11 cellular contexts compared by ENCODE assay signal in the genomic region with DNA sequence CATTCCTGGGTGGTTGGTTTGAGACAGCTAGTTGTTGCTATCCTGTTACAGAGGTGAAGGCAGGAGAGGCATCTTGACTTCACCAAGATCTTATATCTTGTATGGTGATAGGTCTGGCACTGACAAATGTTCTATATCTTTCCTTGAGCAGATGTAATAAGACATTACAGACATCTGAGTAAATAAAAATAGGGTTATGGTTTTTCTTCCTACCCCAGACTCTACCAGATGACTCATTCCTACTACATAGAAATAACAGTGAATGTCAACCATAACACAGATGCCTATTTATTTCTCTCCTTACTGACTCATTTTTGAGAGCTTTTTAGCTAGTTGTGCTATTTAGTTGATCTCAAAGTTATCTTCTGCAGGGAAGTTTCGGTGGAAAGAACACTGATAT. TPM values are rescaled to one million over a fixed set of nuclear protein-coding genes. Genes with fewer than 3 reads are reported as not detected.
DNase-seq lines count a peak whose midpoint lies in the region; ATAC-seq, FAIRE-seq and TF ChIP-seq lines count a peak whose summit lies in the region.
"Had no signal": no experiment of that assay in that cellular context is flagged by ENCODE, and none has a peak within 500 bp of the region (broad histone marks: within the 10 kb centered on the region; RNA-seq: fewer than 3 reads in every experiment).

No MANE protein-coding gene starts in this region.

- H3K4me2 ChIP-seq in A549 = peak overlapping the region; percentile 41

- 0 out of 6 replicates have a peak overlapping the region, but pooled peaks of 1 of the 2 experiments have one; percentile 33 for H3K27ac ChIP-seq in A549
- H3K27ac ChIP-seq: C4-2B, heart right ventricle, parathyroid adenoma had no signal

- no peak for TF ChIP-seq EP300 in A549 (IDR thresholded peaks at IDR 0.05)

- DNase-seq in A549 (ENCODE audit: low read depth in 1 of 2, low spot score in 1 of 2) = no peak
- peak; percentile 78 for DNase-seq in amniotic epithelial cell (ENCODE audit: low read depth)
- no peak for DNase-seq in NCI-H128 (lab: John Stamatoyannopoulos, UW; ENCODE audit: unreplicated experiment)
- DNase-seq in stimulated activated CD4-positive, alpha-beta T cell treated with anti-CD3 and anti-CD28 coated beads, Interleukin-12 subunit alpha, Interleukin-12 subunit beta, amount 100 ng/mL, for 4 hours = no peak
- DNase-seq in activated CD4-positive, alpha-beta T cell treated with anti-CD3 and anti-CD28 coated beads for 48 hours = no peak
- no peak for DNase-seq in NCI-H345 (lab: John Stamatoyannopoulos, UW)
- DNase-seq: heart right ventricle had no signal

- ATAC-seq in A549 (peak in 1 of 2 experiments; percentile 61; a peak in 3 of 6 replicates), GM19043 (IDR thresholded peaks at IDR 0.05; ENCODE audit: low read depth, unreplicated experiment) (peak; percentile 58), HG03097 (IDR thresholded peaks at IDR 0.05; ENCODE audit: low FRiP score, unreplicated experiment) (peak; percentile 9)
- ATAC-seq: heart right ventricle had no signal

- peaks cover 3% of the 10 kb centered on the region; the same call in 2 of the 3 replicates for H3K9me3 ChIP-seq in A549

- CTCF ChIA-PET in A549 (lab: Yijun Ruan, JAX) = no interaction called here

- WGBS in A549 (ENCODE audit: missing lambda C conversion rate) = 37% methylated on average over 1 of the region's 1 CpG

- no peak for FAIRE-seq in A549 (lab: Jason Lieb, UNC)

- H3K4me1 ChIP-seq in A549 = peaks cover 14% of the 10 kb centered on the region
- H3K4me1 ChIP-seq: heart right ventricle, parathyroid adenoma had no signal

- no peak for TF ChIP-seq POLR2A in A549 (IDR thresholded peaks at IDR 0.05; ENCODE audit: low read length)

- POLR2A ChIA-PET in A549 (lab: Yijun Ruan, JAX) = interaction anchor here (1.4 kb wide), 1 partner anchor 12 kb away, joined by 3 read pairs; no protein-coding TSS in a partner anchor

- no peak for TF ChIP-seq CTCF in A549 (IDR thresholded peaks at IDR 0.05)

- H3K4me3 ChIP-seq in A549 = no peak overlapping the region
- H3K4me3 ChIP-seq: heart right ventricle had no signal

- TF ChIP-seq RAD21 in A549 (conservative IDR thresholded peaks at IDR 0.05 in 1 of 2, IDR thresholded peaks at IDR 0.05 in 1 of 2) = no peak

TF ChIP-seq in A549, 52 proteins besides CTCF, POLR2A, EP300 and RAD21:
- TF ChIP-seq SREBF2 (IDR thresholded peaks at IDR 0.05) = no peak
- TF ChIP-seq FOSL2 (IDR thresholded peaks at IDR 0.05) = no peak; the same call in 1 of the 2 replicates
- peak; percentile 11; the same call in 1 of the 2 replicates for TF ChIP-seq FOSL2 (CRISPR knock-in tag; IDR thresholded peaks at IDR 0.05)
- TF ChIP-seq, protein P1, sequence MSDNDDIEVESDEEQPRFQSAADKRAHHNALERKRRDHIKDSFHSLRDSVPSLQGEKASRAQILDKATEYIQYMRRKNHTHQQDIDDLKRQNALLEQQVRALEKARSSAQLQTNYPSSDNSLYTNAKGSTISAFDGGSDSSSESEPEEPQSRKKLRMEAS (IDR thresholded peaks at IDR 0.05) = no peak

RNA-seq across cellular contexts. Expression of a gene that starts 21.9 kb away (rescaled TPM):
- polyA plus RNA-seq in A549 (2011; rRNA removed) (50.1 and 55.4 TPM in 2 replicates), A549 (2017; fragmentation: RNase III; extraction: RNeasy Plus Mini Kit Qiagen cat#74134 plus additional on column Dnase treatment) (74.9 to 88.0 TPM (median 86.5 TPM) in 3 replicates)
- 14.8 and 16.4 TPM in 2 replicates for polyA plus RNA-seq in A549 (2012; cell fraction: cytosol; rRNA removed)
- polyA plus RNA-seq in A549 (2012; cell fraction: nucleus; rRNA removed) = 6.9 and 16.9 TPM in 2 replicates
- polyA minus RNA-seq in A549 (2011; rRNA and poly(A)+ RNA removed) = 14.5 and 16.0 TPM in 2 replicates

RNA-seq across cellular contexts. Expression of a gene that starts 22.2 kb away (rescaled TPM):
- polyA plus RNA-seq in A549 (2011; rRNA removed) = 184 and 186 TPM in 2 replicates
- 136 and 142 TPM in 2 replicates for polyA plus RNA-seq in A549 (2012; cell fraction: cytosol; rRNA removed)
- 159 and 218 TPM in 2 replicates for polyA plus RNA-seq in A549 (2012; cell fraction: nucleus; rRNA removed)
- polyA plus RNA-seq in A549 (2017; fragmentation: RNase III; extraction: RNeasy Plus Mini Kit Qiagen cat#74134 plus additional on column Dnase treatment) = 136 to 148 TPM (median 147 TPM) in 3 replicates
- polyA minus RNA-seq in A549 (2011; rRNA and poly(A)+ RNA removed) = 56.8 and 63.6 TPM in 2 replicates

RNA-seq across cellular contexts. Expression of a gene that starts 39.1 kb away (rescaled TPM):
- 2,853 and 3,171 TPM in 2 replicates for polyA plus RNA-seq in A549 (2011; rRNA removed)
- 1,384 and 2,343 TPM in 2 replicates for polyA plus RNA-seq in A549 (2012; cell fraction: cytosol; rRNA removed)
- polyA plus RNA-seq in A549 (2012; cell fraction: nucleus; rRNA removed) = 402 and 904 TPM in 2 replicates
- 2,347 to 2,811 TPM (median 2,529 TPM) in 3 replicates for polyA plus RNA-seq in A549 (2017; fragmentation: RNase III; extraction: RNeasy Plus Mini Kit Qiagen cat#74134 plus additional on column Dnase treatment)
- polyA minus RNA-seq in A549 (2011; rRNA and poly(A)+ RNA removed) = 112 and 140 TPM in 2 replicates

RNA-seq across cellular contexts. Expression of a gene that starts 43.9 kb away (rescaled TPM):
- polyA plus RNA-seq in A549 (2011; rRNA removed) = 0.05 and 0.26 TPM in 2 replicates
- 0.01 and 0.03 TPM in 2 replicates for polyA plus RNA-seq in A549 (2012; cell fraction: cytosol; rRNA removed)
- 0.01 and 0.09 TPM in 2 replicates for polyA plus RNA-seq in A549 (2012; cell fraction: nucleus; rRNA removed)
- polyA plus RNA-seq in A549 (2017; fragmentation: RNase III; extraction: RNeasy Plus Mini Kit Qiagen cat#74134 plus additional on column Dnase treatment) = 0.05 to 0.20 TPM (median 0.18 TPM) in 3 replicates
- polyA minus RNA-seq in A549 (2011; rRNA and poly(A)+ RNA removed) = 0.15 TPM in 1 of 2 replicates, not detected in the other

RNA-seq across cellular contexts. Expression of a gene that starts 55.3 kb away (rescaled TPM):
- polyA plus RNA-seq in A549 (2011; rRNA removed) (1.3 and 1.4 TPM in 2 replicates), A549 (2017; fragmentation: RNase III; extraction: RNeasy Plus Mini Kit Qiagen cat#74134 plus additional on column Dnase treatment) (1.2 to 2.0 TPM (median 1.6 TPM) in 3 replicates)
- polyA plus RNA-seq in A549 (2012; cell fraction: cytosol; rRNA removed) = 0.52 and 1.0 TPM in 2 replicates
- 0.35 and 1.8 TPM in 2 replicates for polyA plus RNA-seq in A549 (2012; cell fraction: nucleus; rRNA removed)
- polyA minus RNA-seq in A549 (2011; rRNA and poly(A)+ RNA removed) = 0.58 and 0.95 TPM in 2 replicates
